1 cellular context compared by ENCODE assay signal in genomic region chr10:102919237-102919959, GRCh38.
A peak's percentile ranks its signal among the peaks of the same experiment; 100 is the strongest.
TF ChIP-seq lines count a peak whose summit lies in the region.

No MANE protein-coding gene starts in this region.

TF ChIP-seq in HepG2, 621 proteins besides CTCF, POLR2A, EP300 and RAD21 (continued from another document and continues in another):
- TF ChIP-seq RXRA (CRISPR knock-in tag; IDR thresholded peaks at IDR 0.05) (no peak), CEBPB (IDR thresholded peaks at IDR 0.05; ENCODE audit: borderline replicate concordance, low read depth, low read length) (no peak), ZC3H4 (CRISPR knock-in tag; IDR thresholded peaks at IDR 0.05; ENCODE audit: borderline replicate concordance) (no peak), BRD4 (CRISPR knock-in tag; IDR thresholded peaks at IDR 0.05) (peak; percentile 67; the same call in 1 of the 2 replicates), ZFP36 (IDR thresholded peaks at IDR 0.05; ENCODE audit: borderline replicate concordance, low read depth, low read length, partially characterized antibody) (no peak), SKI (IDR thresholded peaks at IDR 0.05; ENCODE audit: partially characterized antibody) (no peak), ZNF225 (CRISPR knock-in tag; IDR thresholded peaks at IDR 0.05) (peak; percentile 75; the same call in 1 of the 2 replicates), MAF1 (CRISPR knock-in tag; IDR thresholded peaks at IDR 0.05; ENCODE audit: borderline replicate concordance) (no peak), YY1 (IDR thresholded peaks at IDR 0.05; ENCODE audit: insufficient read depth, insufficient replicate concordance, low read depth, low read length) (no peak), ZMYM4 (CRISPR knock-in tag; IDR thresholded peaks at IDR 0.05) (0 out of 2 replicates have a peak, but pooled peaks have one; percentile 66), MTF1 (CRISPR knock-in tag; IDR thresholded peaks at IDR 0.05) (no peak), FOXC1 (CRISPR knock-in tag; IDR thresholded peaks at IDR 0.05; ENCODE audit: borderline replicate concordance) (peak; percentile 83; the same call in 1 of the 2 replicates), IRF2 (CRISPR knock-in tag; IDR thresholded peaks at IDR 0.05) (no peak), HNRNPH1 (optimal IDR thresholded peaks at IDR 0.05; ENCODE audit: low read depth, low read length) (no peak), TAF1 (CRISPR knock-in tag; IDR thresholded peaks at IDR 0.05) (peak; percentile 16; the same call in 1 of the 2 replicates), ZNF766 (CRISPR knock-in tag; IDR thresholded peaks at IDR 0.05; ENCODE audit: borderline replicate concordance) (0 out of 2 replicates have a peak, but pooled peaks have one; percentile 46), TMF1 (CRISPR knock-in tag; IDR thresholded peaks at IDR 0.05; ENCODE audit: low read depth) (no peak; the same call in 1 of the 2 replicates), ZBTB1 (CRISPR knock-in tag; IDR thresholded peaks at IDR 0.05; ENCODE audit: borderline replicate concordance) (no peak), MED1 (CRISPR knock-in tag; IDR thresholded peaks at IDR 0.05) (no peak), SMARCE1 (IDR thresholded peaks at IDR 0.05; ENCODE audit: borderline replicate concordance) (no peak), ZNF253 (CRISPR knock-in tag; IDR thresholded peaks at IDR 0.05; ENCODE audit: borderline replicate concordance) (no peak; the same call in 1 of the 2 replicates), THAP11 (CRISPR knock-in tag; IDR thresholded peaks at IDR 0.05) (peak; percentile 2; the same call in 1 of the 2 replicates), KDM6A (CRISPR knock-in tag; IDR thresholded peaks at IDR 0.05; ENCODE audit: low read depth) (no peak), ZNF280D (CRISPR knock-in tag; IDR thresholded peaks at IDR 0.05) (no peak), ZFP37 (CRISPR knock-in tag; IDR thresholded peaks at IDR 0.05; ENCODE audit: borderline replicate concordance) (0 out of 2 replicates have a peak, but pooled peaks have one; percentile 33), ZNF724P (CRISPR knock-in tag; IDR thresholded peaks at IDR 0.05; ENCODE audit: borderline replicate concordance) (0 out of 2 replicates have a peak, but pooled peaks have one; percentile 53), REXO4 (CRISPR knock-in tag; IDR thresholded peaks at IDR 0.05; ENCODE audit: borderline replicate concordance) (no peak; the same call in 1 of the 2 replicates), CBX1 (IDR thresholded peaks at IDR 0.05; ENCODE audit: low read depth) (peak; percentile 44), SIN3A (IDR thresholded peaks at IDR 0.05; ENCODE audit: borderline replicate concordance, low read depth, low read length) (peak; percentile 18; the same call in 1 of the 2 replicates), ZNF160 (CRISPR knock-in tag; IDR thresholded peaks at IDR 0.05) (no peak), MLX (CRISPR knock-in tag; IDR thresholded peaks at IDR 0.05) (no peak), GABPB1 (CRISPR knock-in tag; IDR thresholded peaks at IDR 0.05) (peak; percentile 61; the same call in 1 of the 2 replicates), AHR (CRISPR knock-in tag; IDR thresholded peaks at IDR 0.05) (no peak), CCAR2 (optimal IDR thresholded peaks at IDR 0.05; ENCODE audit: low read depth, low read length) (no peak), ZNF605 (CRISPR knock-in tag; IDR thresholded peaks at IDR 0.05) (peak; percentile 91), ZZZ3 (CRISPR knock-in tag; IDR thresholded peaks at IDR 0.05; ENCODE audit: borderline replicate concordance) (no peak), ZNF431 (CRISPR knock-in tag; IDR thresholded peaks at IDR 0.05; ENCODE audit: borderline replicate concordance, low read depth) (0 out of 2 replicates have a peak, but pooled peaks have one; percentile 26), ZNF296 (CRISPR knock-in tag; conservative IDR thresholded peaks at IDR 0.05) (no peak), CHCHD3 (CRISPR knock-in tag; IDR thresholded peaks at IDR 0.05) (0 out of 2 replicates have a peak, but pooled peaks have one; percentile 60), ZKSCAN1 (IDR thresholded peaks at IDR 0.05; ENCODE audit: low read length) (no peak), KLF16 (CRISPR knock-in tag; IDR thresholded peaks at IDR 0.05) (peak in 1 of 2 experiments; percentile 37; a peak in 1 of 4 replicates), NFKB2 (CRISPR knock-in tag; IDR thresholded peaks at IDR 0.05; ENCODE audit: borderline replicate concordance) (peak; percentile 77; the same call in 1 of the 2 replicates), ATM (IDR thresholded peaks at IDR 0.05; ENCODE audit: borderline replicate concordance) (no peak), GABPA (IDR thresholded peaks at IDR 0.05; ENCODE audit: low read depth, low read length) (no peak), GABPA (CRISPR knock-in tag; IDR thresholded peaks at IDR 0.05; ENCODE audit: low read depth) (no peak), FOXO4 (CRISPR knock-in tag; conservative IDR thresholded peaks at IDR 0.05) (no peak), ZNF619 (CRISPR knock-in tag; IDR thresholded peaks at IDR 0.05) (peak; percentile 23; the same call in 1 of the 2 replicates), ZNF543 (CRISPR knock-in tag; IDR thresholded peaks at IDR 0.05) (peak; percentile 25; the same call in 1 of the 2 replicates), REPIN1 (CRISPR knock-in tag; IDR thresholded peaks at IDR 0.05; ENCODE audit: borderline replicate concordance, low read depth) (no peak), PTBP1 (IDR thresholded peaks at IDR 0.05; ENCODE audit: low read depth, low read length, poor library complexity, severe bottlenecking) (no peak), LCORL (IDR thresholded peaks at IDR 0.05) (no peak), LCORL (CRISPR knock-in tag; IDR thresholded peaks at IDR 0.05) (no peak; the same call in 1 of the 2 replicates)
- TF ChIP-seq, protein P1, sequence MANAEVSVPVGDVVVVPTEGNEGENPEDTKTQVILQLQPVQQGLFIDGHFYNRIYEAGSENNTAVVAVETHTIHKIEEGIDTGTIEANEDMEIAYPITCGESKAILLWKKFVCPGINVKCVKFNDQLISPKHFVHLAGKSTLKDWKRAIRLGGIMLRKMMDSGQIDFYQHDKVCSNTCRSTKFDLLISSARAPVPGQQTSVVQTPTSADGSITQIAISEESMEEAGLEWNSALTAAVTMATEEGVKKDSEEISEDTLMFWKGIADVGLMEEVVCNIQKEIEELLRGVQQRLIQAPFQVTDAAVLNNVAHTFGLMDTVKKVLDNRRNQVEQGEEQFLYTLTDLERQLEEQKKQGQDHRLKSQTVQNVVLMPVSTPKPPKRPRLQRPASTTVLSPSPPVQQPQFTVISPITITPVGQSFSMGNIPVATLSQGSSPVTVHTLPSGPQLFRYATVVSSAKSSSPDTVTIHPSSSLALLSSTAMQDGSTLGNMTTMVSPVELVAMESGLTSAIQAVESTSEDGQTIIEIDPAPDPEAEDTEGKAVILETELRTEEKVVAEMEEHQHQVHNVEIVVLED (CRISPR knock-in tag; IDR thresholded peaks at IDR 0.05; ENCODE audit: borderline replicate concordance) = 0 out of 2 replicates have a peak, but pooled peaks have one; percentile 19
- TF ChIP-seq, protein P2, sequence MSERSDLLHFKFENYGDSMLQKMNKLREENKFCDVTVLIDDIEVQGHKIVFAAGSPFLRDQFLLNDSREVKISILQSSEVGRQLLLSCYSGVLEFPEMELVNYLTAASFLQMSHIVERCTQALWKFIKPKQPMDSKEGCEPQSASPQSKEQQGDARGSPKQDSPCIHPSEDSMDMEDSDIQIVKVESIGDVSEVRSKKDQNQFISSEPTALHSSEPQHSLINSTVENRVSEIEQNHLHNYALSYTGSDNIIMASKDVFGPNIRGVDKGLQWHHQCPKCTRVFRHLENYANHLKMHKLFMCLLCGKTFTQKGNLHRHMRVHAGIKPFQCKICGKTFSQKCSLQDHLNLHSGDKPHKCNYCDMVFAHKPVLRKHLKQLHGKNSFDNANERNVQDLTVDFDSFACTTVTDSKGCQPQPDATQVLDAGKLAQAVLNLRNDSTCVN (CRISPR knock-in tag; IDR thresholded peaks at IDR 0.05; ENCODE audit: borderline replicate concordance) = no peak
- TF ChIP-seq, protein P3, sequence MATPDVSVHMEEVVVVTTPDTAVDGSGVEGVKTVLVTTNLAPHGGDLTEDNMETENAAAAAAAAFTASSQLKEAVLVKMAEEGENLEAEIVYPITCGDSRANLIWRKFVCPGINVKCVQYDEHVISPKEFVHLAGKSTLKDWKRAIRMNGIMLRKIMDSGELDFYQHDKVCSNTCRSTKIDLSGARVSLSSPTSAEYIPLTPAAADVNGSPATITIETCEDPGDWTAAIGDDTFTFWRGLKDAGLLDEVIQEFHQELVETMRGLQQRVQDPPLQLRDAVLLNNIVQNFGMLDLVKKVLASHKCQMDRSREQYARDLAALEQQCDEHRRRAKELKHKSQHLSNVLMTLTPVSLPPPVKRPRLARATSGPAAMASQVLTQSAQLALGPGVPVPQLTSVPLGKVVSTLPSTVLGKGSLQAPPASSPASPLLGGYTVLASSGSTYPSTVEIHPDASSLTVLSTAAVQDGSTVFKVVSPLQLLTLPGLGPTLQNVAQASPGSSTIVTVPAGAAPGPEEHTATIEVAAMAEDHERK (CRISPR knock-in tag; IDR thresholded peaks at IDR 0.05; ENCODE audit: low read depth) = no peak
- TF ChIP-seq, protein P4, sequence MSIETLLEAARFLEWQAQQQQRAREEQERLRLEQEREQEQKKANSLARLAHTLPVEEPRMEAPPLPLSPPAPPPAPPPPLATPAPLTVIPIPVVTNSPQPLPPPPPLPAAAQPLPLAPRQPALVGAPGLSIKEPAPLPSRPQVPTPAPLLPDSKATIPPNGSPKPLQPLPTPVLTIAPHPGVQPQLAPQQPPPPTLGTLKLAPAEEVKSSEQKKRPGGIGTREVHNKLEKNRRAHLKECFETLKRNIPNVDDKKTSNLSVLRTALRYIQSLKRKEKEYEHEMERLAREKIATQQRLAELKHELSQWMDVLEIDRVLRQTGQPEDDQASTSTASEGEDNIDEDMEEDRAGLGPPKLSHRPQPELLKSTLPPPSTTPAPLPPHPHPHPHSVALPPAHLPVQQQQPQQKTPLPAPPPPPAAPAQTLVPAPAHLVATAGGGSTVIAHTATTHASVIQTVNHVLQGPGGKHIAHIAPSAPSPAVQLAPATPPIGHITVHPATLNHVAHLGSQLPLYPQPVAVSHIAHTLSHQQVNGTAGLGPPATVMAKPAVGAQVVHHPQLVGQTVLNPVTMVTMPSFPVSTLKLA (IDR thresholded peaks at IDR 0.05) = 0 out of 2 replicates have a peak, but pooled peaks have one; percentile 6
- TF ChIP-seq, protein P5, sequence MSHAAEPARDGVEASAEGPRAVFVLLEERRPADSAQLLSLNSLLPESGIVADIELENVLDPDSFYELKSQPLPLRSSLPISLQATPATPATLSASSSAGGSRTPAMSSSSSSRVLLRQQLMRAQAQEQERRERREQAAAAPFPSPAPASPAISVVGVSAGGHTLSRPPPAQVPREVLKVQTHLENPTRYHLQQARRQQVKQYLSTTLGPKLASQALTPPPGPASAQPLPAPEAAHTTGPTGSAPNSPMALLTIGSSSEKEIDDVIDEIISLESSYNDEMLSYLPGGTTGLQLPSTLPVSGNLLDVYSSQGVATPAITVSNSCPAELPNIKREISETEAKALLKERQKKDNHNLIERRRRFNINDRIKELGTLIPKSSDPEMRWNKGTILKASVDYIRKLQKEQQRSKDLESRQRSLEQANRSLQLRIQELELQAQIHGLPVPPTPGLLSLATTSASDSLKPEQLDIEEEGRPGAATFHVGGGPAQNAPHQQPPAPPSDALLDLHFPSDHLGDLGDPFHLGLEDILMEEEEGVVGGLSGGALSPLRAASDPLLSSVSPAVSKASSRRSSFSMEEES (CRISPR knock-in tag; IDR thresholded peaks at IDR 0.05) = peak; percentile 41; the same call in 1 of the 2 replicates
- TF ChIP-seq, protein P6, sequence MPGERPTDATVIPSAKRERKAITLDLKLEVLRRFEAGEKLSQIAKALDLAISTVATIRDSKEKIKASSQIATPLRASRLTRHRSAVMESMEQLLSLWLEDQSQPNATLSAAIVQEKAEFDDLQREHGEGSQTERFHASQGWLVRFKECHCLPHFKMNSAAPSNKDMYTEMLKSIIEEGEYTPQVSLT (CRISPR knock-in tag; IDR thresholded peaks at IDR 0.05; ENCODE audit: borderline replicate concordance, low read depth) = no peak
